In genomic region chr1:212035123-212035834, GRCh38 we compare ENCODE assay signal across 1 cellular context.
A peak's percentile ranks its signal among the peaks of the same experiment; 100 is the strongest.
TF ChIP-seq lines count a peak whose summit lies in the region.

Gene DTL (plus strand): TSS chr1:212035748. CDS start chr1:212035891, 143 bp downstream.
Gene INTS7 (minus strand): TSS chr1:212035557. CDS start chr1:212035437, 120 bp downstream.

TF ChIP-seq in K562, 482 proteins besides CTCF, POLR2A, EP300 and RAD21 (continued from another document and continues in another):
- TF ChIP-seq KDM2B (CRISPR knock-in tag; IDR thresholded peaks at IDR 0.05) (0 out of 2 replicates have a peak, but pooled peaks have one; percentile 34), IFI16 (CRISPR knock-in tag; IDR thresholded peaks at IDR 0.05) (no peak), BRF1 (IDR thresholded peaks at IDR 0.05; ENCODE audit: borderline replicate concordance, extremely low read depth, insufficient read length) (no peak), BRF2 (IDR thresholded peaks at IDR 0.05; ENCODE audit: borderline replicate concordance, insufficient read depth, insufficient read length) (no peak), YY1 (IDR thresholded peaks at IDR 0.05; ENCODE audit: borderline replicate concordance in 1 of 3, control insufficient read depth in 1 of 3, extremely low read depth in 1 of 3, insufficient read depth in 3 of 3, insufficient read length in 1 of 3, insufficient replicate concordance in 2 of 3, low read depth in 1 of 3, low read length in 2 of 3) (peak; percentile 76 to 93 (median 91)), COPS2 (conservative IDR thresholded peaks at IDR 0.05) (no peak), ELK3 (CRISPR knock-in tag; IDR thresholded peaks at IDR 0.05) (no peak), ZFP1 (CRISPR knock-in tag; IDR thresholded peaks at IDR 0.05) (no peak), DIDO1 (tag; IDR thresholded peaks at IDR 0.05; ENCODE audit: low read depth) (peak; percentile 90), SNRNP70 (optimal IDR thresholded peaks at IDR 0.05; ENCODE audit: low read depth, low read length) (no peak), CC2D1A (IDR thresholded peaks at IDR 0.05) (peak; percentile 81), SRSF1 (IDR thresholded peaks at IDR 0.05; ENCODE audit: low read depth, low read length) (no peak), ZNF444 (CRISPR knock-in tag; IDR thresholded peaks at IDR 0.05) (no peak), MTA2 (IDR thresholded peaks at IDR 0.05; ENCODE audit: low read depth) (peak; percentile 9; the same call in 1 of the 2 replicates), NKRF (IDR thresholded peaks at IDR 0.05; ENCODE audit: borderline replicate concordance) (peak; percentile 99), NR3C1 (CRISPR knock-in tag; IDR thresholded peaks at IDR 0.05) (no peak), ZNF785 (CRISPR knock-in tag; IDR thresholded peaks at IDR 0.05) (no peak), RBM14 (IDR thresholded peaks at IDR 0.05; ENCODE audit: borderline replicate concordance, insufficient read depth, low read depth, low read length) (no peak), HOXB6 (CRISPR knock-in tag; IDR thresholded peaks at IDR 0.05; ENCODE audit: borderline replicate concordance) (no peak; the same call in 1 of the 2 replicates), POU5F1 (IDR thresholded peaks at IDR 0.05; ENCODE audit: borderline replicate concordance, low read depth, low read length, partially characterized antibody) (peak; percentile 36), ZNF133 (CRISPR knock-in tag; IDR thresholded peaks at IDR 0.05) (no peak), ATF7 (IDR thresholded peaks at IDR 0.05) (peak; percentile 95), ZNF253 (CRISPR knock-in tag; conservative IDR thresholded peaks at IDR 0.05) (no peak), NFE2L1 (tag; IDR thresholded peaks at IDR 0.05; ENCODE audit: borderline replicate concordance, low read depth) (no peak), CTCFL (IDR thresholded peaks at IDR 0.05; ENCODE audit: borderline replicate concordance, insufficient read depth, low read depth, low read length, poor library complexity, severe bottlenecking) (peak; percentile 99), ZEB2 (IDR thresholded peaks at IDR 0.05) (peak; percentile 46; the same call in 1 of the 2 replicates), ARID3A (IDR thresholded peaks at IDR 0.05; ENCODE audit: borderline replicate concordance, low read depth, low read length) (no peak), DLX4 (CRISPR knock-in tag; IDR thresholded peaks at IDR 0.05) (no peak), NUFIP1 (IDR thresholded peaks at IDR 0.05; ENCODE audit: partially characterized antibody) (no peak), ZNF217 (CRISPR knock-in tag; IDR thresholded peaks at IDR 0.05) (no peak), ZNF12 (CRISPR knock-in tag; IDR thresholded peaks at IDR 0.05) (peak; percentile 92), SRF (CRISPR knock-in tag; IDR thresholded peaks at IDR 0.05) (peak in 1 of 2 experiments; percentile 48; a peak in 2 of 4 replicates), ZNF76 (CRISPR knock-in tag; IDR thresholded peaks at IDR 0.05; ENCODE audit: borderline replicate concordance) (no peak), SAFB2 (IDR thresholded peaks at IDR 0.05; ENCODE audit: borderline replicate concordance, low read depth, low read length, severe bottlenecking) (no peak), CLOCK (CRISPR knock-in tag; IDR thresholded peaks at IDR 0.05; ENCODE audit: borderline replicate concordance) (no peak), NELFE (IDR thresholded peaks at IDR 0.05; ENCODE audit: insufficient read depth, insufficient read length) (no peak), FOXO4 (CRISPR knock-in tag; IDR thresholded peaks at IDR 0.05) (no peak), SREBF1 (IDR thresholded peaks at IDR 0.05; ENCODE audit: borderline replicate concordance, low read depth, low read length) (no peak), TFAP4 (CRISPR knock-in tag; IDR thresholded peaks at IDR 0.05; ENCODE audit: borderline replicate concordance) (peak; percentile 94; the same call in 1 of the 2 replicates), ZKSCAN3 (CRISPR knock-in tag; IDR thresholded peaks at IDR 0.05) (no peak), TFE3 (CRISPR knock-in tag; IDR thresholded peaks at IDR 0.05) (no peak), GMEB1 (CRISPR knock-in tag; IDR thresholded peaks at IDR 0.05) (peak; percentile 70), ZNF778 (CRISPR knock-in tag; IDR thresholded peaks at IDR 0.05) (no peak), KLF16 (IDR thresholded peaks at IDR 0.05) (peak; percentile 77), RBFOX2 (IDR thresholded peaks at IDR 0.05; ENCODE audit: low read depth, low read length) (peak; percentile 96), SRSF9 (IDR thresholded peaks at IDR 0.05; ENCODE audit: borderline replicate concordance, low read depth, low read length) (no peak), ERF (CRISPR knock-in tag; IDR thresholded peaks at IDR 0.05) (0 out of 2 replicates have a peak, but pooled peaks have one; percentile 75), PTTG1 (tag; IDR thresholded peaks at IDR 0.05; ENCODE audit: low read depth) (no peak), ZNF3 (CRISPR knock-in tag; IDR thresholded peaks at IDR 0.05) (no peak), HMGN3 (IDR thresholded peaks at IDR 0.05; ENCODE audit: borderline replicate concordance, extremely low read depth, insufficient read length, low read depth, low read length) (peak; percentile 14)
